ENCODE assay signal across 12 cellular contexts in the genomic region with DNA sequence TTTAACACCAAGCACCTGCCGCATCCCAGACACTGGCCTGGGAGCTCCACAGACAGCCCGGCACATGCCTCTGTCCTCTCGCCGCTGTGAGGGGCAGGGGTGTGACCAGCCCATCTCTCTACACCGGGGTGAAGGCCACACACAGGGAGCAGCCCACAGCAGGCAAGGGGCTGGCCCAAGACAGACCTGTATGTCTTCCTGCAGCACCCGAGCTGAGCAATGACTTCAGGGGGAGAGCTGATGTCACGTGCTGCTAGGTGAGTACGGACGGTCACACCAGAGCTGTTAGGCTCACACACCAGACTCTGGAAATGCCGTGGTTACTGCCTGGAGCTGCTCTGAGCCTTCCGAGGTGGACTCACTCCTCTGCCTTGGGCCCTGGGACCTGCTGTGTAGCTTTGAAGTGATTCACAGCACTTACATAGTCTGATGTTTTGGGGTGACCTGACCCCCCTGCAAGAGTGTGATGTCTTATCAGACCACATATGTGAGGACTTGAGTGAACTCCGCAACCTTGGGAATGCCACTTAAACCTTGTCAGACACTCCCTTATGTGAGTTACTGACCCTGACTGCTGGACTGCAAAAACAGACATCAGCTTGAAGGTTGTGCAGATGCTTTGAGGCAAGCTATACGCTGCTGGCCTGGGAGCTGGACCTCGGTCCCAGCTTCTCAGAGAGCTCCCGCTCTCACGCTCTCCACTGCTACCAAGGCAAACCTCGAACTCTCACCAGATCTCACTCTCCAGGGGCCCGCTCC. TPM values are rescaled to one million over a fixed set of nuclear protein-coding genes. Genes with fewer than 3 reads are reported as not detected.
DNase-seq lines count a peak whose midpoint lies in the region; ATAC-seq, FAIRE-seq and TF ChIP-seq lines count a peak whose summit lies in the region.
"Had no signal": no experiment of that assay in that cellular context is flagged by ENCODE, and none has a peak within 500 bp of the region (broad histone marks: within the 10 kb centered on the region; RNA-seq: fewer than 3 reads in every experiment).

No MANE protein-coding gene starts in this region.

- H3K4me2 ChIP-seq in DOHH2 (ENCODE audit: low read length) = peak overlapping the region; percentile 84
- H3K4me2 ChIP-seq in Karpas-422 (ENCODE audit: low read depth, low read length, poor library complexity, severe bottlenecking) = peak overlapping the region; percentile 93
- H3K4me2 ChIP-seq in GM12878 (ENCODE audit: control insufficient read depth, insufficient read depth) = peak overlapping the region; percentile 85

- no peak for TF ChIP-seq CTCF in DOHH2 (IDR thresholded peaks at IDR 0.05; ENCODE audit: low read depth, low read length, poor library complexity, severe bottlenecking)
- TF ChIP-seq CTCF in GM12878 (IDR thresholded peaks at IDR 0.05 in 2 of 3, conservative IDR thresholded peaks at IDR 0.05 in 1 of 3; ENCODE audit: control insufficient read depth in 2 of 3, extremely low read depth in 1 of 3, insufficient read depth in 1 of 3, low read depth in 3 of 3, low read length in 3 of 3) = no peak
- TF ChIP-seq CTCF in BE2C (IDR thresholded peaks at IDR 0.05; ENCODE audit: low read depth, low read length) = no peak

- FAIRE-seq in GM12878 (lab: Jason Lieb, UNC) = no peak

- H3K27ac Mint-ChIP-seq in naive thymus-derived CD4-positive, alpha-beta T cell = peak overlapping the region in 5 of 9 donors; percentile 28 to 71 (median 55)

- H3K27ac ChIP-seq in DOHH2 (ENCODE audit: low read depth, low read length) = no peak overlapping the region
- H3K27ac ChIP-seq in Karpas-422 (ENCODE audit: low read length) = peak overlapping the region; percentile 71
- H3K27ac ChIP-seq in GM12878 (ENCODE audit: control insufficient read depth, insufficient read depth) = peak overlapping the region; percentile 6; the same call in 1 of the 2 replicates
- H3K27ac ChIP-seq in naive thymus-derived CD4-positive, alpha-beta T cell (ENCODE audit: low read depth, low read length) = no peak overlapping the region

- RAD21 ChIA-PET in GM12878 (lab: Charles Lee; ENCODE audit: unreplicated experiment) = interaction anchor here (2.4 kb wide), 1 partner anchor 24 kb away, joined by 9 read pairs; no protein-coding TSS in a partner anchor

- no peak for TF ChIP-seq EP300 in GM12878 (IDR thresholded peaks at IDR 0.05; ENCODE audit: borderline replicate concordance in 1 of 2, control insufficient read depth in 1 of 2, low read depth in 2 of 2, low read length in 2 of 2)

- peak; percentile 52 for TF ChIP-seq POLR2A in GM12878 (IDR thresholded peaks at IDR 0.05; ENCODE audit: low read depth, low read length)

- no peak overlapping the region for H2AFZ ChIP-seq in Karpas-422 (ENCODE audit: low read length)
- H2AFZ ChIP-seq in GM12878 (ENCODE audit: control insufficient read depth, low read depth, low read length) = no peak overlapping the region

- in situ Hi-C loops in GM12878 (cut with MboI) = no loop called here

- peaks cover 85% of the 10 kb centered on the region for H3K79me2 ChIP-seq in DOHH2 (ENCODE audit: control insufficient read depth, low read length)
- H3K79me2 ChIP-seq in Karpas-422 (ENCODE audit: low read length) = peaks cover 78% of the 10 kb centered on the region
- H3K79me2 ChIP-seq in GM12878 (ENCODE audit: control insufficient read depth, insufficient read depth, low read length) = peaks cover 42% of the 10 kb centered on the region

- CTCF ChIA-PET in GM12878 (lab: Yijun Ruan, JAX) = interaction anchor here (1.1 kb wide), 1 partner anchor 11 kb away, joined by 5 read pairs; no protein-coding TSS in a partner anchor
- CTCF ChIA-PET in naive thymus-derived CD4-positive, alpha-beta T cell (lab: Charles Lee) = no interaction called here

- no peaks in the 10 kb centered on the region for H3F3A ChIP-seq in DOHH2 (ENCODE audit: control insufficient read depth, insufficient read depth)

- SMC1A ChIA-PET in GM12878 (lab: Charles Lee; ENCODE audit: uncharacterized antibody, unreplicated experiment) = interaction anchor here (0.6 to 1.4 kb wide), 2 partner anchors 20 to 47 kb away, joined by 4 read pairs; no protein-coding TSS in a partner anchor

- peaks cover 20 to 51% (median 35%) of the 10 kb centered on the region in 7 donors for H3K4me1 Mint-ChIP-seq in naive thymus-derived CD4-positive, alpha-beta T cell

- peak; percentile 74 for DNase-seq in Karpas-422
- no peak for DNase-seq in GM12878 (ENCODE audit: low read depth, low spot score)
- no peak for DNase-seq in naive thymus-derived CD4-positive, alpha-beta T cell
- no peak for DNase-seq in mucosa of gallbladder (ENCODE audit: low spot score)
- DNase-seq in BE2C = no peak
- no peak for DNase-seq in NCI-H2107 treated with DMSO at 0.1 percent for 48 hours (lab: John Stamatoyannopoulos, UW; ENCODE audit: unreplicated experiment)
- DNase-seq in occipital lobe (lab: John Stamatoyannopoulos, UW) = no peak
- DNase-seq: effector CD4-positive, alpha-beta T cell; NCI-H1417 treated with DMSO at 0.1 percent for 48 hours; retina; RPMI8226 had no signal

- H4K20me1 ChIP-seq in DOHH2 (ENCODE audit: control insufficient read depth, insufficient read depth, low read depth, low read length) = peaks cover 5% of the 10 kb centered on the region; the same call in 1 of the 2 replicates
- peaks cover 14% of the 10 kb centered on the region for H4K20me1 ChIP-seq in Karpas-422 (ENCODE audit: insufficient read depth, low read depth, low read length)
- H4K20me1 ChIP-seq in GM12878 (ENCODE audit: control insufficient read depth, insufficient read depth) = no peaks in the 10 kb centered on the region

- peak overlapping the region; percentile 82 for H3K4me3 ChIP-seq in DOHH2 (ENCODE audit: low read length)
- peak overlapping the region; percentile 85 for H3K4me3 ChIP-seq in Karpas-422 (ENCODE audit: low read length)
- peak overlapping the region; percentile 71 for H3K4me3 ChIP-seq in GM12878
- H3K4me3 ChIP-seq in naive thymus-derived CD4-positive, alpha-beta T cell (ENCODE audit: low read length) = no peak overlapping the region
- no peak overlapping the region for H3K4me3 ChIP-seq in BE2C (ENCODE audit: low read depth, low read length)

- peaks cover 0 to 5% (median 3%) of the 10 kb centered on the region in 5 donors for H3K36me3 Mint-ChIP-seq in naive thymus-derived CD4-positive, alpha-beta T cell

- H3K9me2 ChIP-seq in DOHH2 (replicated peaks; ENCODE audit: control insufficient read depth, low read length) = no peaks in the 10 kb centered on the region
- H3K9me2 ChIP-seq in Karpas-422 (replicated peaks; ENCODE audit: insufficient read depth, low read length) = no peaks in the 10 kb centered on the region

- H3K9me3 ChIP-seq in DOHH2 (ENCODE audit: control insufficient read depth, insufficient read depth, low read length) (no peaks in the 10 kb centered on the region), Karpas-422 (ENCODE audit: low read length) (no peaks in the 10 kb centered on the region), GM12878 (replicated peaks; ENCODE audit: control insufficient read depth, insufficient read depth, low read length) (no peaks in the 10 kb centered on the region), BE2C (no peaks in the 10 kb centered on the region)
- no peaks in the 10 kb centered on the region for H3K9me3 ChIP-seq in naive thymus-derived CD4-positive, alpha-beta T cell (ENCODE audit: control insufficient read depth in 2 of 3, low read length in 3 of 3)

- H3K27me3 ChIP-seq in DOHH2 (ENCODE audit: control insufficient read depth, low read length) (no peaks in the 10 kb centered on the region), Karpas-422 (ENCODE audit: low read length) (no peaks in the 10 kb centered on the region), GM12878 (replicated peaks in 1 of 2; ENCODE audit: control insufficient read depth in 2 of 2, insufficient read depth in 2 of 2, low read length in 1 of 2) (no peaks in the 10 kb centered on the region), BE2C (no peaks in the 10 kb centered on the region)
- no peaks in the 10 kb centered on the region for H3K27me3 ChIP-seq in naive thymus-derived CD4-positive, alpha-beta T cell (ENCODE audit: control insufficient read depth in 2 of 2, insufficient read depth in 2 of 2, low read length in 2 of 2)

- peaks cover 61% of the 10 kb centered on the region for H3K36me3 ChIP-seq in DOHH2 (ENCODE audit: control insufficient read depth, low read length)
- H3K36me3 ChIP-seq in Karpas-422 (ENCODE audit: insufficient read depth, low read length) = peaks cover 22% of the 10 kb centered on the region
- H3K36me3 ChIP-seq in GM12878 (ENCODE audit: control insufficient read depth in 2 of 2, insufficient read depth in 2 of 2, low read length in 1 of 2) = peaks cover 1 to 9% of the 10 kb centered on the region in 2 experiments; a peak in 2 of 4 replicates
- peaks cover 0 to 2% (median 0%) of the 10 kb centered on the region in 3 experiments for H3K36me3 ChIP-seq in naive thymus-derived CD4-positive, alpha-beta T cell (ENCODE audit: control insufficient read depth in 2 of 3, insufficient read depth in 3 of 3, low read length in 3 of 3)
- H3K36me3 ChIP-seq in BE2C = peaks cover 21% of the 10 kb centered on the region

- H3K4me1 ChIP-seq in DOHH2 (ENCODE audit: control insufficient read depth, low read length) (peaks cover 29% of the 10 kb centered on the region), Karpas-422 (ENCODE audit: low read length) (peaks cover 47% of the 10 kb centered on the region), GM12878 (ENCODE audit: control insufficient read depth, insufficient read depth, low read length) (0 out of 2 replicates have a peak, but pooled peaks cover 4% of the 10 kb centered on the region), BE2C (peaks cover 10% of the 10 kb centered on the region)
- peaks cover 8 to 10% of the 10 kb centered on the region in 2 donors for H3K4me1 ChIP-seq in naive thymus-derived CD4-positive, alpha-beta T cell (ENCODE audit: control insufficient read depth in 2 of 2, insufficient read depth in 2 of 2, low read length in 2 of 2)

- intact Hi-C loops in GM12878 (cut with micrococcal nuclease; ENCODE audit: unreplicated experiment) = no loop called here
- intact Hi-C loops in naive thymus-derived CD4-positive, alpha-beta T cell (cut with micrococcal nuclease) = loop anchor here (2.0 to 10.0 kb wide), 5 partner anchors 193 to 939 kb away; a partner anchor contains a TSS

- H3K27me3 Mint-ChIP-seq in naive thymus-derived CD4-positive, alpha-beta T cell = peaks cover 0 to 2% (median 0%) of the 10 kb centered on the region in 5 donors

- H3K9me3 Mint-ChIP-seq in naive thymus-derived CD4-positive, alpha-beta T cell = peaks cover 0 to 4% (median 0%) of the 10 kb centered on the region in 11 donors

- WGBS in GM12878 (ENCODE audit: insufficient coverage, insufficient replicate concordance, low lambda C conversion rate, missing lambda C conversion rate) = 75% methylated on average over 18 of the region's 18 CpGs

- H3K9ac ChIP-seq in Karpas-422 (ENCODE audit: low read length) (peak overlapping the region; percentile 93), GM12878 (ENCODE audit: control insufficient read depth, insufficient read depth, low read length) (peak overlapping the region; percentile 88)

- no TSS peak for BruUV-seq in GM12878 (replicated peaks; lab: Mats Ljungman, UMichigan)

- TF ChIP-seq RAD21 in GM12878 (IDR thresholded peaks at IDR 0.05; ENCODE audit: insufficient read depth, low read depth, low read length) = no peak

- no peak for ATAC-seq in GM12878
- ATAC-seq in naive thymus-derived CD4-positive, alpha-beta T cell = no peak

- peak overlapping the region; percentile 27 to 98 (median 94) for H3K4me3 Mint-ChIP-seq in naive thymus-derived CD4-positive, alpha-beta T cell

- POLR2A ChIA-PET in GM12878 (lab: Charles Lee) = no interaction called here
- POLR2A ChIA-PET in naive thymus-derived CD4-positive, alpha-beta T cell (lab: Charles Lee) = no interaction called here

RNA-seq across cellular contexts. Expression of a gene that starts 1.8 kb away (rescaled TPM):
- 36.7 and 70.5 TPM in 2 replicates for total RNA-seq in Karpas-422 (2014; rRNA removed; shearing (Covaris generic); ENCODE audit: low replicate concordance)
- 37.4 and 45.4 TPM in 2 replicates for total RNA-seq in GM12878 (2013; cell fraction: nucleolus; rRNA removed)
- total RNA-seq in GM12878 (2014; rRNA removed) (48.2 and 50.9 TPM in 2 replicates), GM12878 (2014; rRNA removed; fragmentation: Illumina TruSeq; extraction: Trizol) (24.1 and 28.6 TPM in 2 replicates), GM12878 (2021) (35.8 and 44.8 TPM in 2 replicates), mucosa of gallbladder (8.5 TPM), occipital lobe (7.0 TPM)
- 16.1 TPM for polyA plus RNA-seq in GM12878 (2011; ENCODE audit: low read depth)
- polyA plus RNA-seq in GM12878 (2011; rRNA removed) (19.0 and 25.6 TPM in 2 replicates), GM12878 (2014; fragmentation: Illumina TruSeq; extraction: Trizol) (52.0 and 55.3 TPM in 2 replicates), GM12878 (2014; fragmentation: Nextera tagmentation; extraction: Ambion mirVana) (under 1 TPM; 0.37 to 0.60 TPM), GM12878 (2014; rRNA removed) (40.9 and 45.1 TPM in 2 replicates), GM12878 (2016; fragmentation: Nextera tagmentation; extraction: Ambion mirVana) (10 to 100 TPM; 24.2 to 25.0 TPM)
- polyA plus RNA-seq in GM12878 (2011; cell fraction: cytosol; rRNA removed) = 26.5 and 28.3 TPM in 2 replicates
- polyA plus RNA-seq in GM12878 (2011; cell fraction: nucleus; rRNA removed) = 52.9 and 76.1 TPM in 2 replicates
- 15.1 and 18.3 TPM in 2 replicates for polyA plus RNA-seq in GM12878 (2012)
- polyA minus RNA-seq in GM12878 (2011; rRNA and poly(A)+ RNA removed) = 12.0 and 19.9 TPM in 2 replicates
- 12.7 and 13.5 TPM in 2 replicates for polyA minus RNA-seq in GM12878 (2011; cell fraction: cytosol; rRNA and poly(A)+ RNA removed)
- polyA minus RNA-seq in GM12878 (2011; cell fraction: nucleus; rRNA and poly(A)+ RNA removed) = 13.5 and 26.3 TPM in 2 replicates
- 10 to 100 TPM in 4 of 5 experiments, 1 to 10 TPM in 1; 9.3 to 38.9 (median 15.9) TPM for total RNA-seq in naive thymus-derived CD4-positive, alpha-beta T cell
- 1 to 10 TPM; 5.1 to 5.7 TPM for polyA plus RNA-seq in naive thymus-derived CD4-positive, alpha-beta T cell
- polyA plus RNA-seq in BE2C (2012; ENCODE audit: insufficient read depth, insufficient read length, low read depth) = 14.1 TPM

RNA-seq across cellular contexts. Expression of a gene that starts 2.1 kb away (rescaled TPM):
- 28.4 and 29.7 TPM in 2 replicates for total RNA-seq in Karpas-422 (2014; rRNA removed; shearing (Covaris generic); ENCODE audit: low replicate concordance)
- total RNA-seq in GM12878 (2013; cell fraction: nucleolus; rRNA removed) = 39.5 and 43.2 TPM in 2 replicates
- total RNA-seq in GM12878 (2014; rRNA removed) = 12.1 and 13.4 TPM in 2 replicates
- total RNA-seq in GM12878 (2014; rRNA removed; fragmentation: Illumina TruSeq; extraction: Trizol) = 8.3 and 9.3 TPM in 2 replicates
- 12.1 and 16.9 TPM in 2 replicates for total RNA-seq in GM12878 (2021)
- polyA plus RNA-seq in GM12878 (2011; ENCODE audit: low read depth) = 8.6 TPM
- 17.4 and 21.7 TPM in 2 replicates for polyA plus RNA-seq in GM12878 (2011; rRNA removed)
- polyA plus RNA-seq in GM12878 (2011; cell fraction: cytosol; rRNA removed) = 25.4 and 25.9 TPM in 2 replicates
- 37.3 and 44.3 TPM in 2 replicates for polyA plus RNA-seq in GM12878 (2011; cell fraction: nucleus; rRNA removed)
- 14.3 and 19.3 TPM in 2 replicates for polyA plus RNA-seq in GM12878 (2012)
- polyA plus RNA-seq in GM12878 (2014; fragmentation: Illumina TruSeq; extraction: Trizol) = 7.9 and 9.1 TPM in 2 replicates
- polyA plus RNA-seq in GM12878 (2014; fragmentation: Nextera tagmentation; extraction: Ambion mirVana) = 1 to 10 TPM in 1 of 2 experiments, under 1 TPM in 1; 0.79 to 3.1 TPM
- 20.6 and 21.8 TPM in 2 replicates for polyA plus RNA-seq in GM12878 (2014; rRNA removed)
- 10 to 100 TPM; 15.5 to 20.7 TPM for polyA plus RNA-seq in GM12878 (2016; fragmentation: Nextera tagmentation; extraction: Ambion mirVana)
- 7.6 and 14.9 TPM in 2 replicates for polyA minus RNA-seq in GM12878 (2011; rRNA and poly(A)+ RNA removed)
- polyA minus RNA-seq in GM12878 (2011; cell fraction: cytosol; rRNA and poly(A)+ RNA removed) = 7.2 and 9.5 TPM in 2 replicates
- 8.5 and 17.4 TPM in 2 replicates for polyA minus RNA-seq in GM12878 (2011; cell fraction: nucleus; rRNA and poly(A)+ RNA removed)
- total RNA-seq in naive thymus-derived CD4-positive, alpha-beta T cell = 10 to 100 TPM in 4 of 5 experiments, 1 to 10 TPM in 1; 5.8 to 19.0 (median 16.8) TPM
- polyA plus RNA-seq in naive thymus-derived CD4-positive, alpha-beta T cell = 10 to 100 TPM in 1 of 2 donors, 1 to 10 TPM in 1; 8.9 to 15.6 TPM
- total RNA-seq in mucosa of gallbladder = 94.0 TPM
- 41.4 TPM for polyA plus RNA-seq in BE2C (2012; ENCODE audit: insufficient read depth, insufficient read length, low read depth)
- total RNA-seq in occipital lobe = 37.7 TPM

Comparison
In these comparisons a context has a peak if more than half of its experiments do, and no peak if none do; other contexts are left out.
1. H3K27ac ChIP-seq: peak in Karpas-422 (single experiment) and GM12878 (single experiment); none in DOHH2 (single experiment) and naive thymus-derived CD4-positive, alpha-beta T cell (single experiment).
2. H3K4me3 ChIP-seq: peak in DOHH2 (single experiment), Karpas-422 (single experiment) and GM12878 (single experiment); none in naive thymus-derived CD4-positive, alpha-beta T cell (single experiment) and BE2C (single experiment).
3. Peak in every context shown above with its lines, with median percentiles within 50 percentile points of each other: H3K4me2 ChIP-seq.